Comparison of ENCODE assay signal across 11 cellular contexts in the genomic region with DNA sequence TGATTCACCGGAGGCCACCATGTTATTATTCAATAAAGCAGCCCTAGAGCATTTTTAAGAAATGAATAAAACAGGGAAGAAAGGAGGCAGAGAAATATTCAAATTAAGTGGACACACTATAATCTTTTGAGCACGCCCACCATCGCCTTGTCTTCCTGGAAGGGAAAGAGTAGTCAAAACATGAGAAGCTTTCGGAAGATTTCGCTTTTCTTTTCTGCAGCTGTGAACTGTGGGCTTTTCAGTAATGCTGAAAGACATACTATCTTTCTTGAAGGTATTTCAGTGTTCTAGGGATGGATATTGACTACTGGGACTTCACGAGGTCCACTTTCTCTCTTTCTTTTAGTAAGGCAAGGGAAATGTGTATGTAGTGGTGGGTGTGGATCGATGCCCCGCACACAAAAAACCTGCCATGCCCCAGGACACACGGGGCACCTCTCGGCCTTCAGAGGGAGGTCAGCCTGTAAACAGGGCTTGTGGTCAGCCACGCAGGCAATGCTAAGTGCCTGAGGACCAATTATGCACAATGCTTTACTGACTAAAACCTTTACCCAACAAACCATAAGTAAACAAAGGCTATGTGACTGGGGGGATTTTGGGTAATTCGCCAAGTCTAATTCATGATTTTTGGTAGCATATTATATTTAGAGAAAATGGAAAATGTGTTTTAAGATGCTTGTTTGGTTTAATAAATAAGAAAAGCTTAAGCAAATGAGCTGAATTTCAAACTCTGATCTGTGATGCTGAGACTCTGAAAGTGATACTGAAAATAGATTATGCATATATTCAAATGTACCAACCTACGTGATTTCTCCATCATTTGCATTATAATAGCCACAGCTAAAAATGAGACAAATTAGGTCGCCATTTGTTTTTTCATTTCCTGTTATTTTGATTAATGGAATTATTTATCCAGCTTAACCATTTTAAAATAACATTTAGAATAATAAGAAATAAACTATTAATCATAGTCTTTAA.
DNase-seq lines count a peak whose midpoint lies in the region; ATAC-seq and TF ChIP-seq lines count a peak whose summit lies in the region.
"Had no signal": no experiment of that assay in that cellular context is flagged by ENCODE, and none has a peak within 500 bp of the region (broad histone marks: within the 10 kb centered on the region; RNA-seq: fewer than 3 reads in every experiment).

No MANE protein-coding gene starts in this region.

- peak overlapping the region; percentile 67 for H3K27ac Mint-ChIP-seq in activated CD8-positive, alpha-beta T cell treated with anti-CD3 and anti-CD28 coated beads for 36 hours
- no peak overlapping the region for H3K27ac Mint-ChIP-seq in activated CD8-positive, alpha-beta T cell treated with anti-CD3 and anti-CD28 coated beads, Interleukin-2, amount 10 ng/mL, durations not matched to agents 7 days and 5 days
- H3K27ac Mint-ChIP-seq in MCF 10A (ENCODE audit: low read depth, unreplicated experiment), result no peak overlapping the region
- H3K27ac Mint-ChIP-seq: activated naive CD4-positive, alpha-beta T cell treated with anti-CD3 and anti-CD28 coated beads, Interleukin-2, amount 50 U/mL, for 24 hours had no signal

- H3K27me3 Mint-ChIP-seq in activated CD8-positive, alpha-beta T cell treated with anti-CD3 and anti-CD28 coated beads for 36 hours, result peaks cover 2% of the 10 kb centered on the region
- H3K27me3 Mint-ChIP-seq in activated CD8-positive, alpha-beta T cell treated with anti-CD3 and anti-CD28 coated beads, Interleukin-2, amount 10 ng/mL, durations not matched to agents 7 days and 5 days (ENCODE audit: low read depth), result no peaks in the 10 kb centered on the region
- no peaks in the 10 kb centered on the region for H3K27me3 Mint-ChIP-seq in MCF 10A (ENCODE audit: insufficient read depth, unreplicated experiment)
- H3K27me3 Mint-ChIP-seq: activated naive CD4-positive, alpha-beta T cell treated with anti-CD3 and anti-CD28 coated beads, Interleukin-2, amount 50 U/mL, for 24 hours had no signal

- no TSS peak for BruUV-seq in MCF 10A (replicated peaks; lab: Mats Ljungman, UMichigan)

- H3K9me3 Mint-ChIP-seq in activated CD8-positive, alpha-beta T cell treated with anti-CD3 and anti-CD28 coated beads for 36 hours, result no peaks in the 10 kb centered on the region
- no peaks in the 10 kb centered on the region for H3K9me3 Mint-ChIP-seq in activated CD8-positive, alpha-beta T cell treated with anti-CD3 and anti-CD28 coated beads, Interleukin-2, amount 10 ng/mL, durations not matched to agents 7 days and 5 days (ENCODE audit: insufficient read depth)
- H3K9me3 Mint-ChIP-seq in MCF 10A (ENCODE audit: unreplicated experiment), result no peaks in the 10 kb centered on the region
- H3K9me3 Mint-ChIP-seq: activated naive CD4-positive, alpha-beta T cell treated with anti-CD3 and anti-CD28 coated beads, Interleukin-2, amount 50 U/mL, for 24 hours had no signal

- intact Hi-C loops in activated CD8-positive, alpha-beta T cell treated with anti-CD3 and anti-CD28 coated beads for 36 hours (cut with micrococcal nuclease), result no loop called here
- intact Hi-C loops in sciatic nerve (cut with DNase I), result no loop called here
- intact Hi-C loops in MCF 10A (cut with micrococcal nuclease), result no loop called here

- no peak for TF ChIP-seq CTCF in activated CD8-positive, alpha-beta T cell treated with anti-CD3 and anti-CD28 coated beads for 36 hours (IDR thresholded peaks at IDR 0.05)
- TF ChIP-seq CTCF in MCF 10A (IDR thresholded peaks at IDR 0.05; ENCODE audit: unreplicated experiment), result no peak

- peak; percentile 68 for ATAC-seq in activated CD8-positive, alpha-beta T cell treated with anti-CD3 and anti-CD28 coated beads for 36 hours
- no peak for ATAC-seq in activated CD8-positive, alpha-beta T cell treated with anti-CD3 and anti-CD28 coated beads, Interleukin-2, amount 10 ng/mL, durations not matched to agents 7 days and 5 days
- peak; percentile 93 for ATAC-seq in GM21723 (IDR thresholded peaks at IDR 0.05; ENCODE audit: unreplicated experiment)
- ATAC-seq in HG03442 (IDR thresholded peaks at IDR 0.05; ENCODE audit: unreplicated experiment), result peak; percentile 87
- peak; percentile 45 for ATAC-seq in sciatic nerve
- ATAC-seq: esophagus mucosa had no signal

- peak; percentile 68 for DNase-seq in activated CD8-positive, alpha-beta T cell treated with anti-CD3 and anti-CD28 coated beads for 36 hours
- no peak for DNase-seq in activated CD8-positive, alpha-beta T cell treated with anti-CD3 and anti-CD28 coated beads, Interleukin-2, amount 10 ng/mL, durations not matched to agents 7 days and 5 days
- DNase-seq in sciatic nerve (ENCODE audit: low spot score) (no peak), MCF 10A (ENCODE audit: unreplicated experiment) (no peak), kidney glomerular epithelial cell (lab: John Stamatoyannopoulos, UW) (no peak), SKM-1 (lab: John Stamatoyannopoulos, UW; ENCODE audit: unreplicated experiment) (no peak)
- DNase-seq: Right ventricle myocardium superior had no signal

- peaks cover 2% of the 10 kb centered on the region for H3K36me3 Mint-ChIP-seq in activated CD8-positive, alpha-beta T cell treated with anti-CD3 and anti-CD28 coated beads for 36 hours (ENCODE audit: low read depth)
- no peaks in the 10 kb centered on the region for H3K36me3 Mint-ChIP-seq in activated CD8-positive, alpha-beta T cell treated with anti-CD3 and anti-CD28 coated beads, Interleukin-2, amount 10 ng/mL, durations not matched to agents 7 days and 5 days (ENCODE audit: low read depth)
- peaks cover 40% of the 10 kb centered on the region for H3K36me3 Mint-ChIP-seq in MCF 10A (ENCODE audit: insufficient read depth, unreplicated experiment)

- POLR2A ChIA-PET in activated CD8-positive, alpha-beta T cell treated with anti-CD3 and anti-CD28 coated beads for 36 hours (lab: Charles Lee), result interaction anchor here (1.1 to 1.5 kb wide), 3 partner anchors 9 to 14 kb away, joined by 3 to 7 read pairs (median 5); no protein-coding TSS in a partner anchor
- POLR2A ChIA-PET in activated CD8-positive, alpha-beta T cell treated with anti-CD3 and anti-CD28 coated beads, Interleukin-2, amount 10 ng/mL, durations not matched to agents 7 days and 5 days (lab: Charles Lee), result no interaction called here
- POLR2A ChIA-PET in MCF 10A (lab: Yijun Ruan, JAX), result no interaction called here

- no peak overlapping the region for H3K4me3 Mint-ChIP-seq in activated CD8-positive, alpha-beta T cell treated with anti-CD3 and anti-CD28 coated beads for 36 hours
- no peak overlapping the region for H3K4me3 Mint-ChIP-seq in activated CD8-positive, alpha-beta T cell treated with anti-CD3 and anti-CD28 coated beads, Interleukin-2, amount 10 ng/mL, durations not matched to agents 7 days and 5 days
- H3K4me3 Mint-ChIP-seq in MCF 10A (ENCODE audit: unreplicated experiment), result no peak overlapping the region
- H3K4me3 Mint-ChIP-seq: activated naive CD4-positive, alpha-beta T cell treated with anti-CD3 and anti-CD28 coated beads, Interleukin-2, amount 50 U/mL, for 24 hours had no signal

- CTCF ChIA-PET in activated CD8-positive, alpha-beta T cell treated with anti-CD3 and anti-CD28 coated beads for 36 hours (lab: Charles Lee), result interaction anchor here (0.9 to 1.5 kb wide), 3 partner anchors 9 to 345 kb away, joined by 3 to 7 read pairs (median 4); no protein-coding TSS in a partner anchor
- CTCF ChIA-PET in activated CD8-positive, alpha-beta T cell treated with anti-CD3 and anti-CD28 coated beads, Interleukin-2, amount 10 ng/mL, durations not matched to agents 7 days and 5 days (lab: Charles Lee), result interaction anchor here (1.8 to 2.6 kb wide), 2 partner anchors 9 to 34 kb away, joined by 5 to 8 read pairs; no protein-coding TSS in a partner anchor
- CTCF ChIA-PET in MCF 10A (lab: Yijun Ruan, JAX), result interaction anchor here (1.1 kb wide), 2 partner anchors 16 to 345 kb away, joined by 7 read pairs; no protein-coding TSS in a partner anchor

- H3K4me1 Mint-ChIP-seq in activated CD8-positive, alpha-beta T cell treated with anti-CD3 and anti-CD28 coated beads for 36 hours (ENCODE audit: low read depth), result peaks cover 23% of the 10 kb centered on the region
- peaks cover 13% of the 10 kb centered on the region for H3K4me1 Mint-ChIP-seq in activated CD8-positive, alpha-beta T cell treated with anti-CD3 and anti-CD28 coated beads, Interleukin-2, amount 10 ng/mL, durations not matched to agents 7 days and 5 days (ENCODE audit: low read depth)
- no peaks in the 10 kb centered on the region for H3K4me1 Mint-ChIP-seq in MCF 10A (ENCODE audit: insufficient read depth, unreplicated experiment)
